In genomic region chr20:6069669-6070068, GRCh38 we compare ENCODE assay signal across 5 cellular contexts. TPM values are rescaled to one million over a fixed set of nuclear protein-coding genes. Genes with fewer than 3 reads are reported as not detected.
"Had no signal": no experiment of that assay in that cellular context is flagged by ENCODE, and none has a peak within 500 bp of the region (broad histone marks: within the 10 kb centered on the region; RNA-seq: fewer than 3 reads in every experiment).

No MANE protein-coding gene starts in this region.

- H2AFZ ChIP-seq: GM23338 had no signal

- H3K4me2 ChIP-seq: GM23338 had no signal

- H3K4me3 ChIP-seq: GM23338 had no signal

- DNase-seq: H9, HCEC 1CT, KBM-7 had no signal

- ATAC-seq: GM23338 had no signal

RNA-seq across cellular contexts. Expression of gene LRRN4, which starts 15.8 kb away (rescaled TPM):
- polyA plus RNA-seq: IgD-negative memory B cell had no signal

RNA-seq across cellular contexts. Expression of gene FERMT1, which starts 53.2 kb away (rescaled TPM):
- polyA plus RNA-seq: IgD-negative memory B cell had no signal
